9 cellular contexts compared by ENCODE assay signal in genomic region chr20:1185316-1185741, GRCh38. TPM values are rescaled to one million over a fixed set of nuclear protein-coding genes. Genes with fewer than 3 reads are reported as not detected.
DNase-seq lines count a peak whose midpoint lies in the region; ATAC-seq and TF ChIP-seq lines count a peak whose summit lies in the region.
"Had no signal": no experiment of that assay in that cellular context is flagged by ENCODE, and none has a peak within 500 bp of the region (broad histone marks: within the 10 kb centered on the region; RNA-seq: fewer than 3 reads in every experiment).

No MANE protein-coding gene starts in this region.

- no peak overlapping the region for H3K27ac ChIP-seq in cardiac muscle cell

- H3K36me3 Mint-ChIP-seq in T-cell = peaks cover 3% of the 10 kb centered on the region
- H3K36me3 Mint-ChIP-seq in stimulated activated memory B cell treated with anti-CD40 and anti-IgM and Interleukin-4, amounts not matched to agents 10 μg/mL and 1 μg/mL and 100 μg/mL, for 72 hours = no peaks in the 10 kb centered on the region

- H3K27me3 ChIP-seq in cardiac muscle cell = peaks cover 17% of the 10 kb centered on the region

- H3K27ac Mint-ChIP-seq in T-cell = no peak overlapping the region
- H3K27ac Mint-ChIP-seq in stimulated activated memory B cell treated with anti-CD40 and anti-IgM and Interleukin-4, amounts not matched to agents 10 μg/mL and 1 μg/mL and 100 μg/mL, for 72 hours = no peak overlapping the region

- H3K9me3 Mint-ChIP-seq in T-cell = no peaks in the 10 kb centered on the region
- no peaks in the 10 kb centered on the region for H3K9me3 Mint-ChIP-seq in stimulated activated memory B cell treated with anti-CD40 and anti-IgM and Interleukin-4, amounts not matched to agents 10 μg/mL and 1 μg/mL and 100 μg/mL, for 72 hours

- H3K4me1 Mint-ChIP-seq in T-cell = peaks cover 11 to 14% (median 13%) of the 10 kb centered on the region in 3 donors
- peaks cover 11% of the 10 kb centered on the region for H3K4me1 Mint-ChIP-seq in stimulated activated memory B cell treated with anti-CD40 and anti-IgM and Interleukin-4, amounts not matched to agents 10 μg/mL and 1 μg/mL and 100 μg/mL, for 72 hours

- peaks cover 23 to 32% of the 10 kb centered on the region in 2 donors for H3K27me3 Mint-ChIP-seq in T-cell
- H3K27me3 Mint-ChIP-seq in stimulated activated memory B cell treated with anti-CD40 and anti-IgM and Interleukin-4, amounts not matched to agents 10 μg/mL and 1 μg/mL and 100 μg/mL, for 72 hours = peaks cover 18% of the 10 kb centered on the region

- CTCF ChIA-PET in T-cell (lab: Charles Lee) = no interaction called here

- peak overlapping the region; percentile 79 for H3K4me3 ChIP-seq in cardiac muscle cell

- H3K9me3 ChIP-seq in cardiac muscle cell (ENCODE audit: low read depth) = no peaks in the 10 kb centered on the region

- H3K4me3 Mint-ChIP-seq in T-cell = peak overlapping the region in 1 of 3 donors; percentile 77
- no peak overlapping the region for H3K4me3 Mint-ChIP-seq in stimulated activated memory B cell treated with anti-CD40 and anti-IgM and Interleukin-4, amounts not matched to agents 10 μg/mL and 1 μg/mL and 100 μg/mL, for 72 hours

- H3K4me1 ChIP-seq in cardiac muscle cell (ENCODE audit: low read depth) = peaks cover 8% of the 10 kb centered on the region

- H3K36me3 ChIP-seq in cardiac muscle cell = no peaks in the 10 kb centered on the region

- TF ChIP-seq CTCF in cardiac muscle cell (IDR thresholded peaks at IDR 0.05; ENCODE audit: low read depth, low read length) = no peak

- DNase-seq in NCI-H2171 treated with DMSO at 0.1 percent for 48 hours (lab: John Stamatoyannopoulos, UW) (peak; percentile 32), NCI-H2171 (lab: John Stamatoyannopoulos, UW) (no peak), T-cell (peak in 1 of 34 experiments; percentile 1), cardiac muscle cell (ENCODE audit: low read depth in 1 of 2, low spot score in 1 of 2) (peak in 1 of 2 donors; percentile 51), NCI-H1092 treated with DMSO at 0.1 percent for 48 hours (lab: John Stamatoyannopoulos, UW) (no peak)

- peak; percentile 29 to 49 (median 47) for ATAC-seq in T-cell (replicated peaks in 1 of 4)
- ATAC-seq in stimulated activated memory B cell treated with anti-CD40 and anti-IgM and Interleukin-4, amounts not matched to agents 10 μg/mL and 1 μg/mL and 100 μg/mL, for 72 hours = peak; percentile 13
- ATAC-seq in GM18517 (IDR thresholded peaks at IDR 0.05; ENCODE audit: unreplicated experiment) = no peak
- no peak for ATAC-seq in HG03460 (IDR thresholded peaks at IDR 0.05; ENCODE audit: unreplicated experiment)

- POLR2A ChIA-PET in T-cell (lab: Charles Lee) = no interaction called here

RNA-seq across cellular contexts. Expression of gene TMEM74B, which starts 0.5 kb away (rescaled TPM):
- total RNA-seq in T-cell = under 1 TPM in 1 of 5 donors, not detected in 4; 0.13 TPM
- 27.7 and 40.3 TPM in 2 replicates for total RNA-seq in cardiac muscle cell
- polyA plus RNA-seq in cardiac muscle cell = 10.9 and 12.3 TPM in 2 replicates

RNA-seq across cellular contexts. Expression of gene C20orf202, which starts 17.9 kb away (rescaled TPM):
- total RNA-seq in T-cell (under 1 TPM in 4 of 5 donors, not detected in 1; 0.23 to 0.41 (median 0.30) TPM), cardiac muscle cell (0.14 and 0.83 TPM in 2 replicates)
- 0.19 and 0.27 TPM in 2 replicates for polyA plus RNA-seq in cardiac muscle cell
- total RNA-seq: M059J had no signal

RNA-seq across cellular contexts. Expression of gene RAD21L1, which starts 40.5 kb away (rescaled TPM):
- total RNA-seq in T-cell (1 to 10 TPM in 1 of 5 donors, under 1 TPM in 2, not detected in 2; 0.73 to 1.6 (median 0.88) TPM), cardiac muscle cell (0.28 and 0.33 TPM in 2 replicates)
- polyA plus RNA-seq in cardiac muscle cell = 0.16 and 1.2 TPM in 2 replicates

Comparison
In these comparisons a context has a peak if more than half of its experiments do, and no peak if none do; other contexts are left out.
1. ATAC-seq: peak in T-cell (4 of 4) and stimulated activated memory B cell treated with anti-CD40 and anti-IgM and Interleukin-4, amounts not matched to agents 10 μg/mL and 1 μg/mL and 100 μg/mL, for 72 hours (single experiment); none in GM18517 (single experiment) and HG03460 (single experiment).
2. RNA of gene TMEM74B, which starts 0.5 kb away (total RNA-seq): 27.7 to 40.3 TPM in cardiac muscle cell; 0.13 TPM in T-cell; every median in the first group is over 10 times any median in the second.